ENCODE assay signal across 20 cellular contexts in the genomic region with DNA sequence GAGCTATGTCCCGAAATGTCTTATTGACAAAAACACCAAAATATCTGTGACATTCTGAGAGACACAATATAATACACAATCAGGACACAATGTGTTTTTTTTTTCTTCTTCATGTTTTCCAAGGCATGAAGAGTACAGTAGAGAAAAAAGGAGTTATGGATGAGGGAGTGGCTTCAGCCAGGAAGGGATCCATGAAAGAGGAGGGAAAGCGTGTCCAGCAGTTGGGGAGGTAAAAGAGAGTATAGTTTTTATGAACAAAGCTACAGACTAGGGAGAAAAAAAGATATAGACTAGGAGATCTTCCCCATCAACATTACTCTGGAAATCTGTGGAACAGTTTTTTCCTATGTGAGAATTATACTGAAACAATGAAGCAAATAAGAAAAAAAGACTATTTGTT. TPM values are rescaled to one million over a fixed set of nuclear protein-coding genes. Genes with fewer than 3 reads are reported as not detected.
DNase-seq lines count a peak whose midpoint lies in the region; ATAC-seq and FAIRE-seq lines count a peak whose summit lies in the region.
"Had no signal": no experiment of that assay in that cellular context is flagged by ENCODE, and none has a peak within 500 bp of the region (broad histone marks: within the 10 kb centered on the region; RNA-seq: fewer than 3 reads in every experiment).

No MANE protein-coding gene starts in this region.

- FAIRE-seq in urothelium cell line (lab: Jason Lieb, UNC) = peak; percentile 30
- FAIRE-seq: D721Med, GM12878, GM19239 had no signal

- H3K27me3 Mint-ChIP-seq in effector memory CD8-positive, alpha-beta T cell = peaks cover 32 to 36% of the 10 kb centered on the region in 2 donors

- no peaks in the 10 kb centered on the region for H3K36me3 ChIP-seq in rectal smooth muscle tissue (ENCODE audit: control insufficient read depth, insufficient read depth, low read length)

- ATAC-seq in effector memory CD8-positive, alpha-beta T cell (replicated peaks) = no peak
- ATAC-seq: CD8-positive, alpha-beta T cell; GM12878; GM23338; HCT116 had no signal

- H3K4me3 ChIP-seq in rectal smooth muscle tissue (ENCODE audit: low read length) = no peak overlapping the region
- H3K4me3 ChIP-seq: GM12878, GM23338 had no signal

- H3K36me3 Mint-ChIP-seq in effector memory CD8-positive, alpha-beta T cell (ENCODE audit: insufficient read depth) = no peaks in the 10 kb centered on the region
- H3K36me3 Mint-ChIP-seq: CD4-positive, CD25-positive, alpha-beta regulatory T cell; CD8-positive, alpha-beta T cell had no signal

- peaks cover 19% of the 10 kb centered on the region for H3K4me1 ChIP-seq in rectal smooth muscle tissue (ENCODE audit: control insufficient read depth, insufficient read depth, low read length)

- no peak overlapping the region for H3K4me3 Mint-ChIP-seq in effector memory CD8-positive, alpha-beta T cell
- H3K4me3 Mint-ChIP-seq: CD4-positive, CD25-positive, alpha-beta regulatory T cell; CD8-positive, alpha-beta T cell; GM23338; H9; HFFc6 had no signal

- H3K27ac ChIP-seq in rectal smooth muscle tissue (ENCODE audit: low read depth, low read length) = peak overlapping the region; percentile 69

- H3K9ac ChIP-seq in rectal smooth muscle tissue (ENCODE audit: low read length) = no peak overlapping the region

- DNase-seq in NCI-H526 treated with DMSO at 0.1 percent for 48 hours (lab: John Stamatoyannopoulos, UW) (peak; percentile 25), urothelium cell line (ENCODE audit: low spot score) (no peak), dermis blood vessel endothelial cell (no peak), activated T-cell treated with anti-CD3 and anti-CD28 coated beads for 4 hours (no peak)
- DNase-seq in effector memory CD8-positive, alpha-beta T cell = no peak
- DNase-seq: C1 segment of cervical spinal cord; CD4-positive, CD25-positive, alpha-beta regulatory T cell; CD8-positive, alpha-beta T cell; DMS 273 treated with DMSO at 0.1 percent for 48 hours; DMS79; EL; GDM1; H9; HFFc6 had no signal

- no peaks in the 10 kb centered on the region for H3K27me3 ChIP-seq in rectal smooth muscle tissue (ENCODE audit: control insufficient read depth, insufficient read depth, low read length)

- H3K9me3 Mint-ChIP-seq in effector memory CD8-positive, alpha-beta T cell = no peaks in the 10 kb centered on the region
- H3K9me3 Mint-ChIP-seq: CD8-positive, alpha-beta T cell had no signal

- no peaks in the 10 kb centered on the region for H3K4me1 Mint-ChIP-seq in effector memory CD8-positive, alpha-beta T cell (ENCODE audit: low read depth in 2 of 2)
- H3K4me1 Mint-ChIP-seq: CD4-positive, CD25-positive, alpha-beta regulatory T cell; GM23338; H9 had no signal

- H3K27ac Mint-ChIP-seq in effector memory CD8-positive, alpha-beta T cell = no peak overlapping the region
- H3K27ac Mint-ChIP-seq: CD4-positive, CD25-positive, alpha-beta regulatory T cell; CD8-positive, alpha-beta T cell; GM23338; H9; HFFc6 had no signal

RNA-seq across cellular contexts. Expression of a gene that starts 38.9 kb away (rescaled TPM):
- total RNA-seq in dermis blood vessel endothelial cell = 16.2 and 22.4 TPM in 2 replicates

RNA-seq across cellular contexts. Expression of a gene that starts 56.5 kb away (rescaled TPM):
- 8.1 and 9.0 TPM in 2 replicates for total RNA-seq in dermis blood vessel endothelial cell
